ENCODE assay signal across 8 cellular contexts in genomic region chr12:120495189-120495722, GRCh38. TPM values are rescaled to one million over a fixed set of nuclear protein-coding genes. Genes with fewer than 3 reads are reported as not detected.
DNase-seq lines count a peak whose midpoint lies in the region; ATAC-seq, FAIRE-seq and TF ChIP-seq lines count a peak whose summit lies in the region.

No MANE protein-coding gene starts in this region.

- no peak overlapping the region for H3K27ac ChIP-seq in mucosa of rectum (ENCODE audit: low read depth in 2 of 2, low read length in 2 of 2)

- ATAC-seq in GM19438 (IDR thresholded peaks at IDR 0.05; ENCODE audit: low read depth, unreplicated experiment): peak; percentile 9

- H3K27me3 ChIP-seq in bronchial epithelial cell (ENCODE audit: control insufficient read depth, insufficient read depth, low read length) (no peaks in the 10 kb centered on the region), mucosa of rectum (ENCODE audit: control insufficient read depth in 2 of 2, insufficient read depth in 2 of 2, low read length in 2 of 2) (no peaks in the 10 kb centered on the region)

- no peak overlapping the region for H3K9ac ChIP-seq in mucosa of rectum (ENCODE audit: low read depth in 1 of 2, low read length in 2 of 2)

- DNase-seq in HTR-8/SVneo (ENCODE audit: insufficient read length, low spot score) (peak; percentile 29), bronchial epithelial cell (ENCODE audit: low read depth) (no peak), NCI-H2029 (lab: John Stamatoyannopoulos, UW) (no peak), NCI-H2081 treated with DMSO at 0.1 percent for 48 hours (lab: John Stamatoyannopoulos, UW) (no peak), NCI-H187 (lab: John Stamatoyannopoulos, UW) (no peak)
- DNase-seq in stimulated activated CD4-positive, alpha-beta T cell treated with anti-CD3 and anti-CD28 coated beads, Interleukin-4, amount 100 ng/mL, for 24 hours: no peak

- FAIRE-seq in HTR-8/SVneo (lab: Jason Lieb, UNC) (no peak), bronchial epithelial cell (lab: Jason Lieb, UNC) (no peak)

- H3K4me1 ChIP-seq in mucosa of rectum (ENCODE audit: control insufficient read depth in 2 of 2, insufficient read depth in 2 of 2, low read length in 2 of 2): peaks cover 15 to 17% of the 10 kb centered on the region in 2 donors

- peaks cover 2% of the 10 kb centered on the region for H3K36me3 ChIP-seq in bronchial epithelial cell (ENCODE audit: control insufficient read depth, insufficient read depth, low read length)
- peaks cover 0 to 18% of the 10 kb centered on the region in 2 donors for H3K36me3 ChIP-seq in mucosa of rectum (ENCODE audit: control insufficient read depth in 2 of 2, insufficient read depth in 2 of 2, low read length in 2 of 2)

- no peaks in the 10 kb centered on the region for H3K9me3 ChIP-seq in mucosa of rectum (ENCODE audit: control insufficient read depth in 2 of 2, low read length in 2 of 2)

- TF ChIP-seq CTCF in bronchial epithelial cell (IDR thresholded peaks at IDR 0.05; ENCODE audit: insufficient read depth, low read length, severe bottlenecking): no peak

- H3K4me3 ChIP-seq in bronchial epithelial cell (ENCODE audit: low read depth, low read length) (peak overlapping the region; percentile 94), mucosa of rectum (ENCODE audit: low read length in 2 of 2) (peak overlapping the region; percentile 79 to 82)

RNA-seq across cellular contexts. Expression of gene DYNLL1, which starts 0.7 kb away (rescaled TPM):
- total RNA-seq in bronchial epithelial cell: 268 and 325 TPM in 2 replicates

RNA-seq across cellular contexts. Expression of gene SRSF9, which starts 25.7 kb away (rescaled TPM):
- total RNA-seq in bronchial epithelial cell: 325 and 349 TPM in 2 replicates

RNA-seq across cellular contexts. Expression of gene COQ5, which starts 33.7 kb away (rescaled TPM):
- 32.9 and 38.9 TPM in 2 replicates for total RNA-seq in bronchial epithelial cell

RNA-seq across cellular contexts. Expression of gene RNF10, which starts 38.9 kb away (rescaled TPM):
- 138 and 157 TPM in 2 replicates for total RNA-seq in bronchial epithelial cell

RNA-seq across cellular contexts. Expression of gene GATC, which starts 49.0 kb away (rescaled TPM):
- 15.1 and 21.6 TPM in 2 replicates for total RNA-seq in bronchial epithelial cell
